9 cellular contexts compared by ENCODE assay signal in genomic region chr10:90871279-90871760, GRCh38. TPM values are rescaled to one million over a fixed set of nuclear protein-coding genes. Genes with fewer than 3 reads are reported as not detected.
A peak's percentile ranks its signal among the peaks of the same experiment; 100 is the strongest.
DNase-seq lines count a peak whose midpoint lies in the region; ATAC-seq and TF ChIP-seq lines count a peak whose summit lies in the region.
"Had no signal": no experiment of that assay in that cellular context is flagged by ENCODE, and none has a peak within 500 bp of the region (broad histone marks: within the 10 kb centered on the region; RNA-seq: fewer than 3 reads in every experiment).

No MANE protein-coding gene starts in this region.

- peaks cover 24% of the 10 kb centered on the region for H3K27me3 Mint-ChIP-seq in activated CD4-positive, alpha-beta memory T cell treated with anti-CD3 and anti-CD28 coated beads for 36 hours

- H3K4me3 ChIP-seq in AG04450 (ENCODE audit: low read depth, low read length) = peak overlapping the region; percentile 97
- peak overlapping the region; percentile 88 for H3K4me3 ChIP-seq in epithelial cell of esophagus (ENCODE audit: low read length)

- DNase-seq in AG04450 (ENCODE audit: low read depth, low spot score) (peak; percentile 45), NCI-H2227 treated with DMSO at 0.1 percent for 48 hours (lab: John Stamatoyannopoulos, UW) (peak; percentile 60), epithelial cell of esophagus (ENCODE audit: low read depth) (peak; percentile 72), midbrain (lab: John Stamatoyannopoulos, UW) (peak; percentile 67), substantia nigra (lab: John Stamatoyannopoulos, UW) (peak in 35 of 49 donors; percentile 3 to 67 (median 31))
- peak; percentile 68 for DNase-seq in activated CD4-positive, alpha-beta memory T cell treated with anti-CD3 and anti-CD28 coated beads for 36 hours

- POLR2A ChIA-PET in AG04450 (lab: Yijun Ruan, JAX) = interaction anchor here (0.6 kb wide), 1 partner anchor 292 kb away, joined by 5 read pairs; no protein-coding TSS in a partner anchor
- POLR2A ChIA-PET in activated CD4-positive, alpha-beta memory T cell treated with anti-CD3 and anti-CD28 coated beads for 36 hours (lab: Charles Lee) = interaction anchor here (1.0 to 1.8 kb wide), 3 partner anchors 14 to 1052 kb away, joined by 3 to 10 read pairs (median 4); partner anchors contain the start of genes BTAF1 and HTR7

- H3K9me3 Mint-ChIP-seq in activated CD4-positive, alpha-beta memory T cell treated with anti-CD3 and anti-CD28 coated beads for 36 hours = peaks cover 5% of the 10 kb centered on the region

- peak overlapping the region; percentile 98 for H3K27ac Mint-ChIP-seq in activated CD4-positive, alpha-beta memory T cell treated with anti-CD3 and anti-CD28 coated beads for 36 hours

- TF ChIP-seq CTCF in AG04450 (IDR thresholded peaks at IDR 0.05; ENCODE audit: low read depth, low read length) (peak; percentile 68), epithelial cell of esophagus (IDR thresholded peaks at IDR 0.05; ENCODE audit: insufficient read depth, low read depth, low read length, missing control alignments) (peak; percentile 68)

- H3K4me1 Mint-ChIP-seq in activated CD4-positive, alpha-beta memory T cell treated with anti-CD3 and anti-CD28 coated beads for 36 hours (ENCODE audit: low read depth) = peaks cover 31% of the 10 kb centered on the region

- intact Hi-C loops in activated CD4-positive, alpha-beta memory T cell treated with anti-CD3 and anti-CD28 coated beads for 36 hours (cut with micrococcal nuclease) = loop anchor here (1.0 to 10.0 kb wide), 9 partner anchors 13 to 1617 kb away; partner anchors contain the start of genes BTAF1, HECTD2, HTR7 and KIF20B

- peaks cover 18% of the 10 kb centered on the region for H3K36me3 Mint-ChIP-seq in activated CD4-positive, alpha-beta memory T cell treated with anti-CD3 and anti-CD28 coated beads for 36 hours

- H3K27ac ChIP-seq in AG04450 (ENCODE audit: low read depth, low read length) = no peak overlapping the region
- peak overlapping the region; percentile 76 for H3K27ac ChIP-seq in substantia nigra (ENCODE audit: low read depth, low read length, poor library complexity, severe bottlenecking)

- H3K27me3 ChIP-seq in AG04450 (ENCODE audit: control insufficient read depth, insufficient read depth, low read length) = peaks cover 10% of the 10 kb centered on the region

- ATAC-seq in GM18517 (IDR thresholded peaks at IDR 0.05; ENCODE audit: unreplicated experiment) (peak; percentile 49), HG03039 (IDR thresholded peaks at IDR 0.05; ENCODE audit: unreplicated experiment) (peak; percentile 41)

- CTCF ChIA-PET in AG04450 (lab: Charles Lee) = interaction anchor here (0.9 to 4.2 kb wide), 12 partner anchors 8 to 659 kb away, joined by 3 to 32 read pairs (median 4); partner anchors contain the start of gene HTR7
- CTCF ChIA-PET in activated CD4-positive, alpha-beta memory T cell treated with anti-CD3 and anti-CD28 coated beads for 36 hours (lab: Charles Lee) = interaction anchor here (0.8 to 4.5 kb wide), 11 partner anchors 9 to 123 kb away, joined by 3 to 23 read pairs (median 3); partner anchors contain the start of gene HTR7

- peak overlapping the region; percentile 93 for H3K4me3 Mint-ChIP-seq in activated CD4-positive, alpha-beta memory T cell treated with anti-CD3 and anti-CD28 coated beads for 36 hours

- H3K9me3 ChIP-seq in AG04450 (ENCODE audit: control insufficient read depth, insufficient read depth, low read length) = peaks cover 3% of the 10 kb centered on the region

RNA-seq across cellular contexts. Expression of gene RPP30, which starts 0.5 kb away (rescaled TPM):
- polyA plus RNA-seq in AG04450 (2011; rRNA removed) = 41.8 and 43.7 TPM in 2 replicates
- 18.2 and 24.6 TPM in 2 replicates for polyA minus RNA-seq in AG04450 (2011; rRNA and poly(A)+ RNA removed)
- 100 to 1,000 TPM; 103 to 108 TPM for total RNA-seq in activated CD4-positive, alpha-beta memory T cell treated with anti-CD3 and anti-CD28 coated beads for 36 hours

RNA-seq across cellular contexts. Expression of gene HTR7, which starts 13.5 kb away (rescaled TPM):
- 1.1 TPM in 2 replicates for polyA plus RNA-seq in AG04450 (2011; rRNA removed)
- polyA minus RNA-seq in AG04450 (2011; rRNA and poly(A)+ RNA removed) = 0.64 and 1.00 TPM in 2 replicates
- total RNA-seq in activated CD4-positive, alpha-beta memory T cell treated with anti-CD3 and anti-CD28 coated beads for 36 hours = not detected

RNA-seq across cellular contexts. Expression of gene ANKRD1, which starts 49.6 kb away (rescaled TPM):
- 0.50 and 0.53 TPM in 2 replicates for polyA plus RNA-seq in AG04450 (2011; rRNA removed)
- 0.22 and 0.51 TPM in 2 replicates for polyA minus RNA-seq in AG04450 (2011; rRNA and poly(A)+ RNA removed)
- total RNA-seq in activated CD4-positive, alpha-beta memory T cell treated with anti-CD3 and anti-CD28 coated beads for 36 hours = not detected
- total RNA-seq: T-helper 2 cell treated with Interferon-gamma antibody and Interleukin-4, amounts not matched to agents 100 ng/mL and 5 ng/mL, for 36 hours had no signal
